ENCODE assay signal across 13 cellular contexts in genomic region chr17:68255731-68256538, GRCh38. TPM values are rescaled to one million over a fixed set of nuclear protein-coding genes. Genes with fewer than 3 reads are reported as not detected.
DNase-seq lines count a peak whose midpoint lies in the region; ATAC-seq and TF ChIP-seq lines count a peak whose summit lies in the region.
"Had no signal": no experiment of that assay in that cellular context is flagged by ENCODE, and none has a peak within 500 bp of the region (broad histone marks: within the 10 kb centered on the region; RNA-seq: fewer than 3 reads in every experiment).

No MANE protein-coding gene starts in this region.

- H3F3A ChIP-seq in Loucy (ENCODE audit: low read depth): peaks cover 13% of the 10 kb centered on the region; the same call in 1 of the 2 replicates

- H3K9ac ChIP-seq in Loucy (ENCODE audit: low read depth, low read length, poor library complexity, severe bottlenecking): peak overlapping the region; percentile 65

- H2AFZ ChIP-seq in Loucy (ENCODE audit: low read length): no peak overlapping the region

- peak overlapping the region; percentile 96 for H3K27ac ChIP-seq in CD4-positive, CD25-positive, alpha-beta regulatory T cell (ENCODE audit: insufficient read depth, low read length, poor library complexity, severe bottlenecking)
- H3K27ac ChIP-seq: thoracic aorta had no signal

- no peak for TF ChIP-seq CTCF in Loucy (conservative IDR thresholded peaks at IDR 0.05; ENCODE audit: low read length)

- peaks cover 10% of the 10 kb centered on the region; the same call in 1 of the 2 replicates for H3K79me2 ChIP-seq in Loucy (ENCODE audit: insufficient read depth, low read length)

- CTCF ChIA-PET in activated CD4-positive, alpha-beta memory T cell treated with anti-CD3 and anti-CD28 coated beads for 36 hours (lab: Charles Lee): interaction anchor here (0.6 kb wide), 1 partner anchor 1401 kb away, joined by 3 read pairs; no protein-coding TSS in a partner anchor

- peak overlapping the region; percentile 17 to 69 (median 55) for H3K4me3 Mint-ChIP-seq in CD4-positive, CD25-positive, alpha-beta regulatory T cell
- peak overlapping the region; percentile 5 for H3K4me3 Mint-ChIP-seq in activated CD4-positive, alpha-beta memory T cell treated with anti-CD3 and anti-CD28 coated beads for 36 hours
- no peak overlapping the region for H3K4me3 Mint-ChIP-seq in memory B cell

- H3K4me2 ChIP-seq in Loucy (ENCODE audit: low read depth, low read length, poor library complexity, severe bottlenecking): peak overlapping the region; percentile 80

- H3K4me3 ChIP-seq in CD4-positive, CD25-positive, alpha-beta regulatory T cell (ENCODE audit: low read depth, low read length): peak overlapping the region; percentile 61
- peak overlapping the region; percentile 63 for H3K4me3 ChIP-seq in Loucy (ENCODE audit: low read length, poor library complexity, severe bottlenecking)
- H3K4me3 ChIP-seq: adrenal gland, thoracic aorta had no signal

- peak in 2 of 3 donors; percentile 48 to 67 for DNase-seq in CD4-positive, CD25-positive, alpha-beta regulatory T cell
- DNase-seq in activated CD4-positive, alpha-beta memory T cell treated with anti-CD3 and anti-CD28 coated beads for 36 hours: peak; percentile 50
- DNase-seq in memory B cell (ENCODE audit: low spot score in 2 of 2): no peak
- no peak for DNase-seq in germinal center (ENCODE audit: low spot score)
- no peak for DNase-seq in ureter (ENCODE audit: low spot score)
- DNase-seq: NCI-H1417 treated with DMSO at 0.1 percent for 48 hours; posterior cingulate gyrus; stimulated activated CD4-positive, alpha-beta T cell treated with anti-CD3 and anti-CD28 coated beads, Interleukin-2, amount 100 ng/mL, for 48 hours had no signal

- no peak for ATAC-seq in CD4-positive, CD25-positive, alpha-beta regulatory T cell (ENCODE audit: low read depth in 2 of 2)
- ATAC-seq in memory B cell (ENCODE audit: low read depth) (no peak), GM19035 (IDR thresholded peaks at IDR 0.05; ENCODE audit: unreplicated experiment) (no peak), HG03432 (IDR thresholded peaks at IDR 0.05; ENCODE audit: unreplicated experiment) (no peak)

- intact Hi-C loops in activated CD4-positive, alpha-beta memory T cell treated with anti-CD3 and anti-CD28 coated beads for 36 hours (cut with micrococcal nuclease): loop anchor here (5.0 kb wide), 1 partner anchor 91 kb away; no protein-coding TSS in a partner anchor

- peak overlapping the region; percentile 87 to 93 (median 91) for H3K27ac Mint-ChIP-seq in CD4-positive, CD25-positive, alpha-beta regulatory T cell
- H3K27ac Mint-ChIP-seq in activated CD4-positive, alpha-beta memory T cell treated with anti-CD3 and anti-CD28 coated beads for 36 hours: peak overlapping the region; percentile 84
- H3K27ac Mint-ChIP-seq in memory B cell: peak overlapping the region; percentile 91

- no peaks in the 10 kb centered on the region for H3K27me3 Mint-ChIP-seq in CD4-positive, CD25-positive, alpha-beta regulatory T cell
- no peaks in the 10 kb centered on the region for H3K27me3 Mint-ChIP-seq in activated CD4-positive, alpha-beta memory T cell treated with anti-CD3 and anti-CD28 coated beads for 36 hours
- no peaks in the 10 kb centered on the region for H3K27me3 Mint-ChIP-seq in memory B cell

- no peaks in the 10 kb centered on the region for H3K9me2 ChIP-seq in Loucy (replicated peaks; ENCODE audit: low read depth, low read length)

- peaks cover 34% of the 10 kb centered on the region for H3K36me3 Mint-ChIP-seq in CD4-positive, CD25-positive, alpha-beta regulatory T cell
- H3K36me3 Mint-ChIP-seq in activated CD4-positive, alpha-beta memory T cell treated with anti-CD3 and anti-CD28 coated beads for 36 hours: peaks cover 54% of the 10 kb centered on the region
- peaks cover 18% of the 10 kb centered on the region for H3K36me3 Mint-ChIP-seq in memory B cell

- no peaks in the 10 kb centered on the region for H4K20me1 ChIP-seq in Loucy (ENCODE audit: insufficient read depth, low read length, poor library complexity, severe bottlenecking)

- H3K27me3 ChIP-seq in CD4-positive, CD25-positive, alpha-beta regulatory T cell (ENCODE audit: control insufficient read depth, insufficient read depth, low read length): no peaks in the 10 kb centered on the region
- no peaks in the 10 kb centered on the region for H3K27me3 ChIP-seq in Loucy (ENCODE audit: insufficient read depth, low read length, poor library complexity, severe bottlenecking)
- H3K27me3 ChIP-seq: adrenal gland had no signal

- H3K9me3 ChIP-seq in CD4-positive, CD25-positive, alpha-beta regulatory T cell (ENCODE audit: control insufficient read depth in 2 of 2, low read length in 2 of 2): no peaks in the 10 kb centered on the region
- H3K9me3 ChIP-seq in Loucy (ENCODE audit: insufficient read depth, low read depth, low read length): no peaks in the 10 kb centered on the region
- H3K9me3 ChIP-seq: adrenal gland, thoracic aorta had no signal

- peaks cover 2% of the 10 kb centered on the region for H3K36me3 ChIP-seq in CD4-positive, CD25-positive, alpha-beta regulatory T cell (ENCODE audit: control insufficient read depth, insufficient read depth, low read length)
- H3K36me3 ChIP-seq in Loucy (ENCODE audit: insufficient read depth, low read length): no peaks in the 10 kb centered on the region

- POLR2A ChIA-PET in activated CD4-positive, alpha-beta memory T cell treated with anti-CD3 and anti-CD28 coated beads for 36 hours (lab: Charles Lee): interaction anchor here (1.3 kb wide), 1 partner anchor 8 kb away, joined by 6 read pairs; the partner anchor contains the start of gene AMZ2

- peaks cover 32 to 91% (median 69%) of the 10 kb centered on the region in 4 donors for H3K4me1 Mint-ChIP-seq in CD4-positive, CD25-positive, alpha-beta regulatory T cell
- peaks cover 84% of the 10 kb centered on the region for H3K4me1 Mint-ChIP-seq in activated CD4-positive, alpha-beta memory T cell treated with anti-CD3 and anti-CD28 coated beads for 36 hours (ENCODE audit: low read depth)
- H3K4me1 Mint-ChIP-seq in memory B cell: peaks cover 35% of the 10 kb centered on the region

- H3K9me3 Mint-ChIP-seq in CD4-positive, CD25-positive, alpha-beta regulatory T cell: no peaks in the 10 kb centered on the region
- H3K9me3 Mint-ChIP-seq in activated CD4-positive, alpha-beta memory T cell treated with anti-CD3 and anti-CD28 coated beads for 36 hours: no peaks in the 10 kb centered on the region
- H3K9me3 Mint-ChIP-seq in memory B cell: no peaks in the 10 kb centered on the region

- peaks cover 80% of the 10 kb centered on the region for H3K4me1 ChIP-seq in CD4-positive, CD25-positive, alpha-beta regulatory T cell (ENCODE audit: control insufficient read depth, insufficient read depth, low read length, poor library complexity, severe bottlenecking)
- peaks cover 74% of the 10 kb centered on the region for H3K4me1 ChIP-seq in Loucy (ENCODE audit: insufficient read depth, low read length, poor library complexity, severe bottlenecking)

RNA-seq across cellular contexts. Expression of gene AMZ2, which starts 8.1 kb away (rescaled TPM):
- 58.6 TPM for total RNA-seq in CD4-positive, CD25-positive, alpha-beta regulatory T cell
- 100 to 1,000 TPM; 102 to 116 (median 114) TPM for polyA plus RNA-seq in CD4-positive, CD25-positive, alpha-beta regulatory T cell
- total RNA-seq in activated CD4-positive, alpha-beta memory T cell treated with anti-CD3 and anti-CD28 coated beads for 36 hours: 100 to 1,000 TPM; 134 to 146 TPM
- 83.2 TPM for total RNA-seq in ureter

RNA-seq across cellular contexts. Expression of gene SLC16A6, which starts 35.0 kb away (rescaled TPM):
- total RNA-seq in CD4-positive, CD25-positive, alpha-beta regulatory T cell: 11.5 TPM
- polyA plus RNA-seq in CD4-positive, CD25-positive, alpha-beta regulatory T cell: 1 to 10 TPM; 1.9 to 5.1 (median 3.0) TPM
- total RNA-seq in activated CD4-positive, alpha-beta memory T cell treated with anti-CD3 and anti-CD28 coated beads for 36 hours: 1 to 10 TPM; 3.5 to 3.6 TPM
- total RNA-seq in ureter: 3.0 TPM

RNA-seq across cellular contexts. Expression of gene ARSG, which starts 35.4 kb away (rescaled TPM):
- 21.8 TPM for total RNA-seq in CD4-positive, CD25-positive, alpha-beta regulatory T cell
- polyA plus RNA-seq in CD4-positive, CD25-positive, alpha-beta regulatory T cell: 10 to 100 TPM; 10.3 to 13.7 (median 12.5) TPM
- 10 to 100 TPM in 1 of 2 experiments, 1 to 10 TPM in 1; 9.8 to 10.8 TPM for total RNA-seq in activated CD4-positive, alpha-beta memory T cell treated with anti-CD3 and anti-CD28 coated beads for 36 hours
- 19.4 TPM for total RNA-seq in ureter

Comparison
In these comparisons a context has a peak if more than half of its experiments do, and no peak if none do; other contexts are left out.
1. DNase-seq: peak in CD4-positive, CD25-positive, alpha-beta regulatory T cell (2 of 3) and activated CD4-positive, alpha-beta memory T cell treated with anti-CD3 and anti-CD28 coated beads for 36 hours (single experiment); none in memory B cell (0 of 2), germinal center (single experiment) and ureter (single experiment).
2. Peak in every context shown above with its lines, with median percentiles within 50 percentile points of each other: H3K27ac Mint-ChIP-seq.